In the genomic region with DNA sequence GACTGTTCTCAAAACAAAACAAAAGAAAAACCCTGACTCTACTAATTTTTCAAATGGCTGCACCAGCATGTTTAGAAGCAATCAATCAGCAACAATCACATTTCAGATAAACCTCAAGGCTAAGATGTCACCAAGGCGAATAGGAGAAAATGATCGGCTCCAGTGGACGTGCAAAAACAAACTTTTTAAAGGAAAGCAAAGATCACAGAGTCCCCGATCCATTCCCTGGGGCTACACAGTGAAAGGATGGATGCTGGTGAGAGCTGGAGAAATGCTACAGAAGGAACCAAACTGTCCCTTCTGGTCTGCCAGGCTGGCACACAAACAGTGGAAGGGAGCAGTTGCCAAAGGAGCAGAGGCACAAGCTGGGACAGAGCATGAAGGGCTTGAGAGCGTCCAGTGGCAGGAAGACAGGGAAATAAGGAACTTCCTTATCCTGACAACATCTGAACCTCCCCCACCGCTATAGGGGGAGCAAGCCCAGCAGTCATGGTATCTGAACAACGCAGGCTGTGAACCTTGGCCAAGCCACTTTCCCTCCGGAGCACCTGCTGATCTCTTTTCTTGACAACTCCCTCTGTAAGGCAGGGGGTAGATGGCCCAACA, we compare ENCODE assay signal across 1 cellular context.
TF ChIP-seq lines count a peak whose summit lies in the region.

No MANE protein-coding gene starts in this region.

TF ChIP-seq in K562, 482 proteins besides CTCF, POLR2A, EP300 and RAD21 (continued from another document and continues in another):
- TF ChIP-seq, protein P1, sequence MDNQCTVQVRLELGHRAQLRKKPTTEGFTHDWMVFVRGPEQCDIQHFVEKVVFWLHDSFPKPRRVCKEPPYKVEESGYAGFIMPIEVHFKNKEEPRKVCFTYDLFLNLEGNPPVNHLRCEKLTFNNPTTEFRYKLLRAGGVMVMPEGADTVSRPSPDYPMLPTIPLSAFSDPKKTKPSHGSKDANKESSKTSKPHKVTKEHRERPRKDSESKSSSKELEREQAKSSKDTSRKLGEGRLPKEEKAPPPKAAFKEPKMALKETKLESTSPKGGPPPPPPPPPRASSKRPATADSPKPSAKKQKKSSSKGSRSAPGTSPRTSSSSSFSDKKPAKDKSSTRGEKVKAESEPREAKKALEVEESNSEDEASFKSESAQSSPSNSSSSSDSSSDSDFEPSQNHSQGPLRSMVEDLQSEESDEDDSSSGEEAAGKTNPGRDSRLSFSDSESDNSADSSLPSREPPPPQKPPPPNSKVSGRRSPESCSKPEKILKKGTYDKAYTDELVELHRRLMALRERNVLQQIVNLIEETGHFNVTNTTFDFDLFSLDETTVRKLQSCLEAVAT (IDR thresholded peaks at IDR 0.05): peak in 1 of 2 experiments; percentile 94
- TF ChIP-seq ZNF165 (CRISPR knock-in tag; IDR thresholded peaks at IDR 0.05; ENCODE audit: borderline replicate concordance) (0 out of 2 replicates have a peak, but pooled peaks have one; percentile 64), ZNF436 (CRISPR knock-in tag; IDR thresholded peaks at IDR 0.05) (0 out of 2 replicates have a peak, but pooled peaks have one; percentile 11), EGR1 (conservative IDR thresholded peaks at IDR 0.05) (peak; percentile 72), SRF (CRISPR knock-in tag; IDR thresholded peaks at IDR 0.05) (peak in 1 of 2 experiments; percentile 51; a peak in 1 of 4 replicates), ZNF316 (IDR thresholded peaks at IDR 0.05) (peak; percentile 84), TAL1 (IDR thresholded peaks at IDR 0.05) (peak; percentile 97), NFXL1 (CRISPR knock-in tag; IDR thresholded peaks at IDR 0.05) (no peak), FOXJ2 (tag; IDR thresholded peaks at IDR 0.05) (peak; percentile 95), CCNT2 (IDR thresholded peaks at IDR 0.05; ENCODE audit: borderline replicate concordance, extremely low read depth, insufficient read length, low read depth, low read length) (peak; percentile 99), RBBP5 (IDR thresholded peaks at IDR 0.05; ENCODE audit: borderline replicate concordance, insufficient read depth, low read length, poor library complexity, severe bottlenecking) (peak; percentile 92), TBP (optimal IDR thresholded peaks at IDR 0.05; ENCODE audit: low read depth, low read length) (peak; percentile 17), GATAD2A (IDR thresholded peaks at IDR 0.05) (peak; percentile 98), ERF (CRISPR knock-in tag; IDR thresholded peaks at IDR 0.05) (peak; percentile 75; the same call in 1 of the 2 replicates), NFATC3 (IDR thresholded peaks at IDR 0.05) (peak; percentile 76; the same call in 1 of the 2 replicates), SMAD1 (IDR thresholded peaks at IDR 0.05; ENCODE audit: low read depth, low read length, partially characterized antibody) (peak; percentile 81), HDAC1 (IDR thresholded peaks at IDR 0.05) (peak; percentile 82 to 96; a peak in 3 of 4 replicates), NRF1 (conservative IDR thresholded peaks at IDR 0.05 in 1 of 2, IDR thresholded peaks at IDR 0.05 in 1 of 2) (peak; percentile 56 to 58), KHSRP (IDR thresholded peaks at IDR 0.05) (peak; percentile 66), SP1 (CRISPR knock-in tag; IDR thresholded peaks at IDR 0.05) (peak; percentile 78), ZNF75A (CRISPR knock-in tag; IDR thresholded peaks at IDR 0.05) (0 out of 2 replicates have a peak, but pooled peaks have one; percentile 46), KLF16 (IDR thresholded peaks at IDR 0.05) (peak; percentile 99), CBFA2T3 (IDR thresholded peaks at IDR 0.05) (peak; percentile 99), ZNF133 (CRISPR knock-in tag; IDR thresholded peaks at IDR 0.05) (0 out of 2 replicates have a peak, but pooled peaks have one; percentile 13), TRIM28 (IDR thresholded peaks at IDR 0.05) (peak; percentile 75), BDP1 (IDR thresholded peaks at IDR 0.05; ENCODE audit: insufficient read depth, insufficient read length) (no peak), EP400 (IDR thresholded peaks at IDR 0.05) (peak; percentile 72), CHD2 (IDR thresholded peaks at IDR 0.05; ENCODE audit: low read depth, low read length) (0 out of 2 replicates have a peak, but pooled peaks have one; percentile 56), TARDBP (IDR thresholded peaks at IDR 0.05) (peak; percentile 93), RBFOX2 (IDR thresholded peaks at IDR 0.05; ENCODE audit: low read depth, low read length) (peak; percentile 36; the same call in 1 of the 2 replicates), PHF21A (IDR thresholded peaks at IDR 0.05; ENCODE audit: borderline replicate concordance, low read depth) (peak; percentile 93; the same call in 1 of the 2 replicates), RB1 (IDR thresholded peaks at IDR 0.05; ENCODE audit: low read depth) (peak; percentile 78; the same call in 1 of the 2 replicates)
- TF ChIP-seq, protein P2, sequence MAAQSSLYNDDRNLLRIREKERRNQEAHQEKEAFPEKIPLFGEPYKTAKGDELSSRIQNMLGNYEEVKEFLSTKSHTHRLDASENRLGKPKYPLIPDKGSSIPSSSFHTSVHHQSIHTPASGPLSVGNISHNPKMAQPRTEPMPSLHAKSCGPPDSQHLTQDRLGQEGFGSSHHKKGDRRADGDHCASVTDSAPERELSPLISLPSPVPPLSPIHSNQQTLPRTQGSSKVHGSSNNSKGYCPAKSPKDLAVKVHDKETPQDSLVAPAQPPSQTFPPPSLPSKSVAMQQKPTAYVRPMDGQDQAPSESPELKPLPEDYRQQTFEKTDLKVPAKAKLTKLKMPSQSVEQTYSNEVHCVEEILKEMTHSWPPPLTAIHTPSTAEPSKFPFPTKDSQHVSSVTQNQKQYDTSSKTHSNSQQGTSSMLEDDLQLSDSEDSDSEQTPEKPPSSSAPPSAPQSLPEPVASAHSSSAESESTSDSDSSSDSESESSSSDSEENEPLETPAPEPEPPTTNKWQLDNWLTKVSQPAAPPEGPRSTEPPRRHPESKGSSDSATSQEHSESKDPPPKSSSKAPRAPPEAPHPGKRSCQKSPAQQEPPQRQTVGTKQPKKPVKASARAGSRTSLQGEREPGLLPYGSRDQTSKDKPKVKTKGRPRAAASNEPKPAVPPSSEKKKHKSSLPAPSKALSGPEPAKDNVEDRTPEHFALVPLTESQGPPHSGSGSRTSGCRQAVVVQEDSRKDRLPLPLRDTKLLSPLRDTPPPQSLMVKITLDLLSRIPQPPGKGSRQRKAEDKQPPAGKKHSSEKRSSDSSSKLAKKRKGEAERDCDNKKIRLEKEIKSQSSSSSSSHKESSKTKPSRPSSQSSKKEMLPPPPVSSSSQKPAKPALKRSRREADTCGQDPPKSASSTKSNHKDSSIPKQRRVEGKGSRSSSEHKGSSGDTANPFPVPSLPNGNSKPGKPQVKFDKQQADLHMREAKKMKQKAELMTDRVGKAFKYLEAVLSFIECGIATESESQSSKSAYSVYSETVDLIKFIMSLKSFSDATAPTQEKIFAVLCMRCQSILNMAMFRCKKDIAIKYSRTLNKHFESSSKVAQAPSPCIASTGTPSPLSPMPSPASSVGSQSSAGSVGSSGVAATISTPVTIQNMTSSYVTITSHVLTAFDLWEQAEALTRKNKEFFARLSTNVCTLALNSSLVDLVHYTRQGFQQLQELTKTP (IDR thresholded peaks at IDR 0.05; ENCODE audit: low read depth in 1 of 2, partially characterized antibody in 2 of 2): peak; percentile 60 to 90
- TF ChIP-seq, protein P3, sequence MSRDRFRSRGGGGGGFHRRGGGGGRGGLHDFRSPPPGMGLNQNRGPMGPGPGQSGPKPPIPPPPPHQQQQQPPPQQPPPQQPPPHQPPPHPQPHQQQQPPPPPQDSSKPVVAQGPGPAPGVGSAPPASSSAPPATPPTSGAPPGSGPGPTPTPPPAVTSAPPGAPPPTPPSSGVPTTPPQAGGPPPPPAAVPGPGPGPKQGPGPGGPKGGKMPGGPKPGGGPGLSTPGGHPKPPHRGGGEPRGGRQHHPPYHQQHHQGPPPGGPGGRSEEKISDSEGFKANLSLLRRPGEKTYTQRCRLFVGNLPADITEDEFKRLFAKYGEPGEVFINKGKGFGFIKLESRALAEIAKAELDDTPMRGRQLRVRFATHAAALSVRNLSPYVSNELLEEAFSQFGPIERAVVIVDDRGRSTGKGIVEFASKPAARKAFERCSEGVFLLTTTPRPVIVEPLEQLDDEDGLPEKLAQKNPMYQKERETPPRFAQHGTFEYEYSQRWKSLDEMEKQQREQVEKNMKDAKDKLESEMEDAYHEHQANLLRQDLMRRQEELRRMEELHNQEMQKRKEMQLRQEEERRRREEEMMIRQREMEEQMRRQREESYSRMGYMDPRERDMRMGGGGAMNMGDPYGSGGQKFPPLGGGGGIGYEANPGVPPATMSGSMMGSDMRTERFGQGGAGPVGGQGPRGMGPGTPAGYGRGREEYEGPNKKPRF (IDR thresholded peaks at IDR 0.05; ENCODE audit: low read depth, low read length): no peak
- TF ChIP-seq, protein P4, sequence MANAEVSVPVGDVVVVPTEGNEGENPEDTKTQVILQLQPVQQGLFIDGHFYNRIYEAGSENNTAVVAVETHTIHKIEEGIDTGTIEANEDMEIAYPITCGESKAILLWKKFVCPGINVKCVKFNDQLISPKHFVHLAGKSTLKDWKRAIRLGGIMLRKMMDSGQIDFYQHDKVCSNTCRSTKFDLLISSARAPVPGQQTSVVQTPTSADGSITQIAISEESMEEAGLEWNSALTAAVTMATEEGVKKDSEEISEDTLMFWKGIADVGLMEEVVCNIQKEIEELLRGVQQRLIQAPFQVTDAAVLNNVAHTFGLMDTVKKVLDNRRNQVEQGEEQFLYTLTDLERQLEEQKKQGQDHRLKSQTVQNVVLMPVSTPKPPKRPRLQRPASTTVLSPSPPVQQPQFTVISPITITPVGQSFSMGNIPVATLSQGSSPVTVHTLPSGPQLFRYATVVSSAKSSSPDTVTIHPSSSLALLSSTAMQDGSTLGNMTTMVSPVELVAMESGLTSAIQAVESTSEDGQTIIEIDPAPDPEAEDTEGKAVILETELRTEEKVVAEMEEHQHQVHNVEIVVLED (CRISPR knock-in tag; IDR thresholded peaks at IDR 0.05): peak; percentile 38; the same call in 1 of the 2 replicates
- TF ChIP-seq, protein P5, sequence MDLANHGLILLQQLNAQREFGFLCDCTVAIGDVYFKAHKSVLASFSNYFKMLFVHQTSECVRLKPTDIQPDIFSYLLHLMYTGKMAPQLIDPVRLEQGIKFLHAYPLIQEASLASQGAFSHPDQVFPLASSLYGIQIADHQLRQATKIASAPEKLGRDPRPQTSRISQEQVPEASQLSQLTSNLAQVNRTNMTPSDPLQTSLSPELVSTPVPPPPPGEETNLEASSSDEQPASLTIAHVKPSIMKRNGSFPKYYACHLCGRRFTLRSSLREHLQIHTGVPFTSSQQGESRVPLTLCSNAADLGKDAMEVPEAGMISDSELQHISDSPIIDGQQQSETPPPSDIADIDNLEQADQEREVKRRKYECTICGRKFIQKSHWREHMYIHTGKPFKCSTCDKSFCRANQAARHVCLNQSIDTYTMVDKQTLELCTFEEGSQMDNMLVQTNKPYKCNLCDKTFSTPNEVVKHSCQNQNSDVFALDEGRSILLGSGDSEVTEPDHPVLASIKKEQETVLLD (IDR thresholded peaks at IDR 0.05): peak; percentile 90
- TF ChIP-seq, protein P6, sequence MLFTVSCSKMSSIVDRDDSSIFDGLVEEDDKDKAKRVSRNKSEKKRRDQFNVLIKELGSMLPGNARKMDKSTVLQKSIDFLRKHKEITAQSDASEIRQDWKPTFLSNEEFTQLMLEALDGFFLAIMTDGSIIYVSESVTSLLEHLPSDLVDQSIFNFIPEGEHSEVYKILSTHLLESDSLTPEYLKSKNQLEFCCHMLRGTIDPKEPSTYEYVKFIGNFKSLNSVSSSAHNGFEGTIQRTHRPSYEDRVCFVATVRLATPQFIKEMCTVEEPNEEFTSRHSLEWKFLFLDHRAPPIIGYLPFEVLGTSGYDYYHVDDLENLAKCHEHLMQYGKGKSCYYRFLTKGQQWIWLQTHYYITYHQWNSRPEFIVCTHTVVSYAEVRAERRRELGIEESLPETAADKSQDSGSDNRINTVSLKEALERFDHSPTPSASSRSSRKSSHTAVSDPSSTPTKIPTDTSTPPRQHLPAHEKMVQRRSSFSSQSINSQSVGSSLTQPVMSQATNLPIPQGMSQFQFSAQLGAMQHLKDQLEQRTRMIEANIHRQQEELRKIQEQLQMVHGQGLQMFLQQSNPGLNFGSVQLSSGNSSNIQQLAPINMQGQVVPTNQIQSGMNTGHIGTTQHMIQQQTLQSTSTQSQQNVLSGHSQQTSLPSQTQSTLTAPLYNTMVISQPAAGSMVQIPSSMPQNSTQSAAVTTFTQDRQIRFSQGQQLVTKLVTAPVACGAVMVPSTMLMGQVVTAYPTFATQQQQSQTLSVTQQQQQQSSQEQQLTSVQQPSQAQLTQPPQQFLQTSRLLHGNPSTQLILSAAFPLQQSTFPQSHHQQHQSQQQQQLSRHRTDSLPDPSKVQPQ (CRISPR knock-in tag; IDR thresholded peaks at IDR 0.05; ENCODE audit: borderline replicate concordance): 0 out of 2 replicates have a peak, but pooled peaks have one; percentile 54
- TF ChIP-seq, protein P7, sequence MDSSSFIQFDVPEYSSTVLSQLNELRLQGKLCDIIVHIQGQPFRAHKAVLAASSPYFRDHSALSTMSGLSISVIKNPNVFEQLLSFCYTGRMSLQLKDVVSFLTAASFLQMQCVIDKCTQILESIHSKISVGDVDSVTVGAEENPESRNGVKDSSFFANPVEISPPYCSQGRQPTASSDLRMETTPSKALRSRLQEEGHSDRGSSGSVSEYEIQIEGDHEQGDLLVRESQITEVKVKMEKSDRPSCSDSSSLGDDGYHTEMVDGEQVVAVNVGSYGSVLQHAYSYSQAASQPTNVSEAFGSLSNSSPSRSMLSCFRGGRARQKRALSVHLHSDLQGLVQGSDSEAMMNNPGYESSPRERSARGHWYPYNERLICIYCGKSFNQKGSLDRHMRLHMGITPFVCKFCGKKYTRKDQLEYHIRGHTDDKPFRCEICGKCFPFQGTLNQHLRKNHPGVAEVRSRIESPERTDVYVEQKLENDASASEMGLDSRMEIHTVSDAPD (CRISPR knock-in tag; IDR thresholded peaks at IDR 0.05): no peak
- TF ChIP-seq, protein P8, sequence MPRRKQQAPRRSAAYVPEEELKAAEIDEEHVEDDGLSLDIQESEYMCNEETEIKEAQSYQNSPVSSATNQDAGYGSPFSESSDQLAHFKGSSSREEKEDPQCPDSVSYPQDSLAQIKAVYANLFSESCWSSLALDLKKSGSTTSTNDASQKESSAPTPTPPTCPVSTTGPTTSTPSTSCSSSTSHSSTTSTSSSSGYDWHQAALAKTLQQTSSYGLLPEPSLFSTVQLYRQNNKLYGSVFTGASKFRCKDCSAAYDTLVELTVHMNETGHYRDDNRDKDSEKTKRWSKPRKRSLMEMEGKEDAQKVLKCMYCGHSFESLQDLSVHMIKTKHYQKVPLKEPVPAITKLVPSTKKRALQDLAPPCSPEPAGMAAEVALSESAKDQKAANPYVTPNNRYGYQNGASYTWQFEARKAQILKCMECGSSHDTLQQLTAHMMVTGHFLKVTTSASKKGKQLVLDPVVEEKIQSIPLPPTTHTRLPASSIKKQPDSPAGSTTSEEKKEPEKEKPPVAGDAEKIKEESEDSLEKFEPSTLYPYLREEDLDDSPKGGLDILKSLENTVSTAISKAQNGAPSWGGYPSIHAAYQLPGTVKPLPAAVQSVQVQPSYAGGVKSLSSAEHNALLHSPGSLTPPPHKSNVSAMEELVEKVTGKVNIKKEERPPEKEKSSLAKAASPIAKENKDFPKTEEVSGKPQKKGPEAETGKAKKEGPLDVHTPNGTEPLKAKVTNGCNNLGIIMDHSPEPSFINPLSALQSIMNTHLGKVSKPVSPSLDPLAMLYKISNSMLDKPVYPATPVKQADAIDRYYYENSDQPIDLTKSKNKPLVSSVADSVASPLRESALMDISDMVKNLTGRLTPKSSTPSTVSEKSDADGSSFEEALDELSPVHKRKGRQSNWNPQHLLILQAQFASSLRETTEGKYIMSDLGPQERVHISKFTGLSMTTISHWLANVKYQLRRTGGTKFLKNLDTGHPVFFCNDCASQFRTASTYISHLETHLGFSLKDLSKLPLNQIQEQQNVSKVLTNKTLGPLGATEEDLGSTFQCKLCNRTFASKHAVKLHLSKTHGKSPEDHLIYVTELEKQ (CRISPR knock-in tag; IDR thresholded peaks at IDR 0.05): no peak
